Comparison of ENCODE assay signal across 2 cellular contexts in the genomic region with DNA sequence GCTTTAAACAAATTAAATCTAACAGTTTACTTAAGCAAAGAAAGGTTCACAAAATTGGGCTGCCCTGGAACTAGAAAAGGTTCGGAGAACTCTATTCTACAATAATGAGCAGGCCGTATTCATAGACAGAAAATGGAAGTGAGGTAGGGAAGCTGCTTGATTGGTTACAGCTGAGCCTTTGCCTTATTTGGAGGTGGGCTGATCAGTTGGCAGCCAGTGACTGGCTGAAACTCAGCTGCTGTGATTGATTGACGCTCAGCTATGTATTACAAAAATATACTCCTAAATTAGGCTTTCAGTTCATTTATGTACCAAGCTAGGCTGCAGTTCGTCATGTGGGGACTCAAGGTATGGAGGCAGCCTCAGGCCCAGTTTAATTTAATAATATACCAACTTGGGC.
TF ChIP-seq lines count a peak whose summit lies in the region.

No MANE protein-coding gene starts in this region.

TF ChIP-seq in HCT116, 20 proteins besides CTCF, POLR2A, EP300 and RAD21:
- TF ChIP-seq FOSL1 (IDR thresholded peaks at IDR 0.05; ENCODE audit: low read depth) (no peak), SRF (IDR thresholded peaks at IDR 0.05; ENCODE audit: low read depth) (peak; percentile 78), POLR2AphosphoS5 (IDR thresholded peaks at IDR 0.05; ENCODE audit: low read depth, low read length) (0 out of 2 replicates have a peak, but pooled peaks have one; percentile 11)

TF ChIP-seq in H1, 55 proteins besides CTCF, POLR2A, EP300 and RAD21:
- no peak for TF ChIP-seq GTF2F1 (IDR thresholded peaks at IDR 0.05; ENCODE audit: borderline replicate concordance, low read depth, low read length)
- no peak for TF ChIP-seq FOSL1 (IDR thresholded peaks at IDR 0.05; ENCODE audit: insufficient read depth, low read depth, low read length)
- peak; percentile 93 for TF ChIP-seq SRF (IDR thresholded peaks at IDR 0.05; ENCODE audit: low read depth, low read length)
- TF ChIP-seq TEAD4 (IDR thresholded peaks at IDR 0.05; ENCODE audit: low read depth, low read length) = no peak
